8 cellular contexts compared by ENCODE assay signal in the genomic region with DNA sequence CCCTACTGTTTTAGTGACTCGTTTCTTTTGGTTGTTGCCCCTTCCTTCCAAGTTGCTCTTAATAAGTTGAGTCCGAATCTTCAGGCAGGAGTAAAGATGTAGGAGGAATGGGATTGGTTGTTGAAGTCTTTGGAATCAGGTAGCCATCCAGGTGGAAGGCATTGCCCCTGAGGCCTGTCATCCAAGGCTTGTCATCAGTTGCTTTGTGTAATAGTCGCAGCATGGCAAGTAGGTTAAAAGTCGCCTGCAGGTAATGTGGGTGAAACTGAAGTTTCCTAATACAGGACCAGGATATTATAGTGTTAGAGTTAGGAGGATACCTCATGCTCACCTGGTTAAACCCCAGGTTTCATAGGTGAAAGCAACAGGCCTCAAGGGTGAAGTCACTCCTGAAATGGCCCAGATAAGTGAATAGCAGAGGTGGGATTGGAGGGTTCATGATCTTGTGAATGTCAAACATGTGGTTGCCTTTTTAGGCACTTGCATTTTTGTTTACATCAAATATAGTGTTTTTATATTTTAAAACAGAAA. TPM values are rescaled to one million over a fixed set of nuclear protein-coding genes. Genes with fewer than 3 reads are reported as not detected.
DNase-seq lines count a peak whose midpoint lies in the region; ATAC-seq and TF ChIP-seq lines count a peak whose summit lies in the region.

No MANE protein-coding gene starts in this region.

- H3K9me2 ChIP-seq in PC-9 (ENCODE audit: insufficient read depth): no peaks in the 10 kb centered on the region

- WGBS in esophagus, 2 donors: 68% methylated on average over 4 of the region's 4 CpGs

- no peaks in the 10 kb centered on the region for H3K9me3 ChIP-seq in CD8-positive, alpha-beta memory T cell (ENCODE audit: low read length)
- H3K9me3 ChIP-seq in PC-9 (ENCODE audit: insufficient read depth, low read depth) (no peaks in the 10 kb centered on the region), esophagus (ENCODE audit: control insufficient read depth in 2 of 2, insufficient read depth in 1 of 2, low read depth in 1 of 2, low read length in 1 of 2) (no peaks in the 10 kb centered on the region)

- H2AFZ ChIP-seq in PC-9: peak overlapping the region; percentile 94

- H3K27ac ChIP-seq in CD8-positive, alpha-beta memory T cell (ENCODE audit: low read depth, low read length): peak overlapping the region; percentile 57
- H3K27ac ChIP-seq in PC-9: peak overlapping the region; percentile 44
- peak overlapping the region in 1 of 2 donors; percentile 79 for H3K27ac ChIP-seq in esophagus (ENCODE audit: low read depth in 2 of 2, low read length in 1 of 2)

- peaks cover 0 to 2% (median 0%) of the 10 kb centered on the region in 3 donors for H3K36me3 Mint-ChIP-seq in CD8-positive, alpha-beta memory T cell
- peaks cover 12% of the 10 kb centered on the region for H3K36me3 Mint-ChIP-seq in osteocyte (ENCODE audit: unreplicated experiment)

- H3K4me2 ChIP-seq in PC-9: peak overlapping the region; percentile 89

- intact Hi-C loops in PC-9 (cut with micrococcal nuclease; ENCODE audit: unreplicated experiment): no loop called here

- TF ChIP-seq CTCF in PC-9 (conservative IDR thresholded peaks at IDR 0.05) (no peak), osteocyte (IDR thresholded peaks at IDR 0.05) (no peak)

- ATAC-seq in GM18519 (IDR thresholded peaks at IDR 0.05; ENCODE audit: low FRiP score, unreplicated experiment): no peak

- H3K27ac Mint-ChIP-seq in CD8-positive, alpha-beta memory T cell: peak overlapping the region; percentile 44 to 92 (median 74)
- H3K27ac Mint-ChIP-seq in osteocyte (ENCODE audit: unreplicated experiment): peak overlapping the region; percentile 62

- peaks cover 0 to 18% of the 10 kb centered on the region in 2 donors for H3K27me3 Mint-ChIP-seq in CD8-positive, alpha-beta memory T cell
- peaks cover 25% of the 10 kb centered on the region for H3K27me3 Mint-ChIP-seq in osteocyte (ENCODE audit: unreplicated experiment)

- CTCF ChIA-PET in CD8-positive, alpha-beta memory T cell (lab: Charles Lee): interaction anchor here (1.1 to 1.2 kb wide), 3 partner anchors 13 to 17 kb away, joined by 3 to 6 read pairs (median 3); no protein-coding TSS in a partner anchor
- CTCF ChIA-PET in PC-9 (lab: Charles Lee): interaction anchor here (0.9 kb wide), 1 partner anchor 18 kb away, joined by 3 read pairs; no protein-coding TSS in a partner anchor

- H3K27me3 ChIP-seq in CD8-positive, alpha-beta memory T cell (ENCODE audit: insufficient read depth, low read length, poor library complexity, severe bottlenecking): no peaks in the 10 kb centered on the region
- H3K27me3 ChIP-seq in PC-9 (ENCODE audit: insufficient read depth, low read depth) (no peaks in the 10 kb centered on the region), esophagus (ENCODE audit: control insufficient read depth in 1 of 2, insufficient read depth in 2 of 2, low read length in 2 of 2) (no peaks in the 10 kb centered on the region)

- H3K4me1 ChIP-seq in CD8-positive, alpha-beta memory T cell (ENCODE audit: insufficient read depth, low read length): no peaks in the 10 kb centered on the region
- peaks cover 20% of the 10 kb centered on the region for H3K4me1 ChIP-seq in PC-9 (replicated peaks; ENCODE audit: insufficient read depth)
- H3K4me1 ChIP-seq in esophagus (ENCODE audit: control insufficient read depth in 2 of 2, insufficient read depth in 2 of 2, low read length in 1 of 2): peaks cover 0 to 3% of the 10 kb centered on the region in 2 donors

- no TSS peak for BruUV-seq in PC-9 (replicated peaks; lab: Mats Ljungman, UMichigan)

- peaks cover 16% of the 10 kb centered on the region for H3K79me2 ChIP-seq in PC-9 (ENCODE audit: low read depth)

- POLR2A ChIA-PET in CD8-positive, alpha-beta memory T cell (lab: Charles Lee): no interaction called here
- POLR2A ChIA-PET in PC-9 (lab: Charles Lee; ENCODE audit: unreplicated experiment): interaction anchor here (0.6 kb wide), 1 partner anchor 140 kb away, joined by 6 read pairs; no protein-coding TSS in a partner anchor

- peak overlapping the region; percentile 72 to 93 (median 85) for H3K4me3 Mint-ChIP-seq in CD8-positive, alpha-beta memory T cell
- H3K4me3 Mint-ChIP-seq in osteocyte (ENCODE audit: unreplicated experiment): peak overlapping the region; percentile 84

- peak overlapping the region; percentile 65 for H3K4me3 ChIP-seq in CD8-positive, alpha-beta memory T cell (ENCODE audit: low read length)
- peak overlapping the region; percentile 74 for H3K4me3 ChIP-seq in PC-9
- H3K4me3 ChIP-seq in esophagus (ENCODE audit: low read depth in 1 of 2, low read length in 2 of 2): peak overlapping the region; percentile 66 to 73

- no peaks in the 10 kb centered on the region for H3K36me3 ChIP-seq in CD8-positive, alpha-beta memory T cell (ENCODE audit: insufficient read depth, low read length)
- H3K36me3 ChIP-seq in PC-9 (ENCODE audit: low read depth): no peaks in the 10 kb centered on the region
- peaks cover 0 to 2% of the 10 kb centered on the region in 2 donors for H3K36me3 ChIP-seq in esophagus (ENCODE audit: control insufficient read depth in 2 of 2, insufficient read depth in 2 of 2, low read length in 1 of 2)

- H4K20me1 ChIP-seq in PC-9 (ENCODE audit: insufficient read depth): no peaks in the 10 kb centered on the region

- H3K9me3 Mint-ChIP-seq in CD8-positive, alpha-beta memory T cell: no peaks in the 10 kb centered on the region
- no peaks in the 10 kb centered on the region for H3K9me3 Mint-ChIP-seq in osteocyte (ENCODE audit: unreplicated experiment)

- peaks cover 15% of the 10 kb centered on the region; the same call in 1 of the 2 replicates for H3F3A ChIP-seq in PC-9 (ENCODE audit: insufficient read depth, low read depth)

- DNase-seq in CD8-positive, alpha-beta memory T cell: no peak
- DNase-seq in PC-9 (peak in 1 of 2 experiments; percentile 62), osteocyte (ENCODE audit: extremely low spot score, unreplicated experiment) (no peak), medulla oblongata (ENCODE audit: extremely low spot score) (no peak), NCI-H774 (lab: John Stamatoyannopoulos, UW) (no peak), NCI-H526 (lab: John Stamatoyannopoulos, UW) (no peak)

- peaks cover 20 to 29% (median 23%) of the 10 kb centered on the region in 3 donors for H3K4me1 Mint-ChIP-seq in CD8-positive, alpha-beta memory T cell
- peaks cover 17% of the 10 kb centered on the region for H3K4me1 Mint-ChIP-seq in osteocyte (ENCODE audit: unreplicated experiment)

RNA-seq across cellular contexts. Expression of gene PCTP, which starts 0.9 kb away (rescaled TPM):
- total RNA-seq in CD8-positive, alpha-beta memory T cell: 1 to 10 TPM; 8.4 to 8.5 TPM
- polyA plus RNA-seq in CD8-positive, alpha-beta memory T cell: 3.5 TPM
- 16.0 and 17.3 TPM in 2 replicates for total RNA-seq in PC-9 (2021)
- 1 to 10 TPM; 6.4 to 8.7 TPM for polyA plus RNA-seq in esophagus
- total RNA-seq in osteocyte: 7.7 and 8.4 TPM in 2 replicates

RNA-seq across cellular contexts. Expression of gene TMEM100, which starts 29.1 kb away (rescaled TPM):
- total RNA-seq in CD8-positive, alpha-beta memory T cell: not detected
- not detected for polyA plus RNA-seq in CD8-positive, alpha-beta memory T cell
- total RNA-seq in PC-9 (2021): not detected in 2 replicates
- 1 to 10 TPM; 1.6 to 4.8 TPM for polyA plus RNA-seq in esophagus
- total RNA-seq in osteocyte: 3.3 and 3.4 TPM in 2 replicates
